ENCODE assay signal across 8 cellular contexts in genomic region chr3:104269771-104270170, GRCh38.
"Had no signal": no experiment of that assay in that cellular context is flagged by ENCODE, and none has a peak within 500 bp of the region (broad histone marks: within the 10 kb centered on the region; RNA-seq: fewer than 3 reads in every experiment).

No MANE protein-coding gene starts in this region.

- ATAC-seq: HCT116, K562 had no signal

- DNase-seq: GOT3, H7, HFFc6, IMR-90, KG1 had no signal

- H3K4me1 ChIP-seq: HAP-1 had no signal

- H3K9me3 ChIP-seq: HAP-1 had no signal

- H3K36me3 ChIP-seq: HAP-1 had no signal

- H3K27ac Mint-ChIP-seq: HFFc6 had no signal

- H3K4me3 Mint-ChIP-seq: HFFc6 had no signal

- H3K4me3 ChIP-seq: HAP-1, K562 had no signal
